Comparison of ENCODE assay signal across 1 cellular context in genomic region chr2:112700004-112700667, GRCh38.
TF ChIP-seq lines count a peak whose summit lies in the region.

No MANE protein-coding gene starts in this region.

TF ChIP-seq in GM12878, 131 proteins besides CTCF, POLR2A, EP300 and RAD21 (continued from another document):
- TF ChIP-seq SKIL (IDR thresholded peaks at IDR 0.05; ENCODE audit: low read depth, poor library complexity, severe bottlenecking), result peak; percentile 17
- no peak for TF ChIP-seq CHD4 (IDR thresholded peaks at IDR 0.05)
- TF ChIP-seq POLR2AphosphoS2 (IDR thresholded peaks at IDR 0.05; ENCODE audit: low read depth, low read length), result no peak
- TF ChIP-seq FOXK2 (IDR thresholded peaks at IDR 0.05), result no peak
- peak; percentile 41; the same call in 1 of the 2 replicates for TF ChIP-seq NBN (IDR thresholded peaks at IDR 0.05)
- no peak for TF ChIP-seq ZNF274 (IDR thresholded peaks at IDR 0.05; ENCODE audit: insufficient read depth, insufficient read length)
- no peak for TF ChIP-seq ESRRA (IDR thresholded peaks at IDR 0.05; ENCODE audit: low read length)
- no peak for TF ChIP-seq ASH2L (IDR thresholded peaks at IDR 0.05; ENCODE audit: borderline replicate concordance, low read depth)
- no peak for TF ChIP-seq ZSCAN29 (IDR thresholded peaks at IDR 0.05)
- no peak for TF ChIP-seq CREM (IDR thresholded peaks at IDR 0.05; ENCODE audit: low read depth)
- TF ChIP-seq DPF2 (IDR thresholded peaks at IDR 0.05), result no peak
- TF ChIP-seq, protein P1, sequence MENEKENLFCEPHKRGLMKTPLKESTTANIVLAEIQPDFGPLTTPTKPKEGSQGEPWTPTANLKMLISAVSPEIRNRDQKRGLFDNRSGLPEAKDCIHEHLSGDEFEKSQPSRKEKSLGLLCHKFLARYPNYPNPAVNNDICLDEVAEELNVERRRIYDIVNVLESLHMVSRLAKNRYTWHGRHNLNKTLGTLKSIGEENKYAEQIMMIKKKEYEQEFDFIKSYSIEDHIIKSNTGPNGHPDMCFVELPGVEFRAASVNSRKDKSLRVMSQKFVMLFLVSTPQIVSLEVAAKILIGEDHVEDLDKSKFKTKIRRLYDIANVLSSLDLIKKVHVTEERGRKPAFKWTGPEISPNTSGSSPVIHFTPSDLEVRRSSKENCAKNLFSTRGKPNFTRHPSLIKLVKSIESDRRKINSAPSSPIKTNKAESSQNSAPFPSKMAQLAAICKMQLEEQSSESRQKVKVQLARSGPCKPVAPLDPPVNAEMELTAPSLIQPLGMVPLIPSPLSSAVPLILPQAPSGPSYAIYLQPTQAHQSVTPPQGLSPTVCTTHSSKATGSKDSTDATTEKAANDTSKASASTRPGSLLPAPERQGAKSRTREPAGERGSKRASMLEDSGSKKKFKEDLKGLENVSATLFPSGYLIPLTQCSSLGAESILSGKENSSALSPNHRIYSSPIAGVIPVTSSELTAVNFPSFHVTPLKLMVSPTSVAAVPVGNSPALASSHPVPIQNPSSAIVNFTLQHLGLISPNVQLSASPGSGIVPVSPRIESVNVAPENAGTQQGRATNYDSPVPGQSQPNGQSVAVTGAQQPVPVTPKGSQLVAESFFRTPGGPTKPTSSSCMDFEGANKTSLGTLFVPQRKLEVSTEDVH (IDR thresholded peaks at IDR 0.05; ENCODE audit: low read depth, partially characterized antibody), result no peak
- peak; percentile 45; the same call in 1 of the 2 replicates for TF ChIP-seq RUNX3 (IDR thresholded peaks at IDR 0.05; ENCODE audit: low read length)
- TF ChIP-seq ZBED1 (IDR thresholded peaks at IDR 0.05; ENCODE audit: borderline replicate concordance), result no peak
- TF ChIP-seq NFIC (IDR thresholded peaks at IDR 0.05; ENCODE audit: low read depth, low read length), result no peak
- TF ChIP-seq MEF2A (IDR thresholded peaks at IDR 0.05; ENCODE audit: insufficient read depth, low read depth, low read length), result no peak
- TF ChIP-seq HDAC2 (IDR thresholded peaks at IDR 0.05), result no peak
TF ChIP-seq in GM12878: peak in this region for 10.
